Comparison of ENCODE assay signal across 1 cellular context in the genomic region with DNA sequence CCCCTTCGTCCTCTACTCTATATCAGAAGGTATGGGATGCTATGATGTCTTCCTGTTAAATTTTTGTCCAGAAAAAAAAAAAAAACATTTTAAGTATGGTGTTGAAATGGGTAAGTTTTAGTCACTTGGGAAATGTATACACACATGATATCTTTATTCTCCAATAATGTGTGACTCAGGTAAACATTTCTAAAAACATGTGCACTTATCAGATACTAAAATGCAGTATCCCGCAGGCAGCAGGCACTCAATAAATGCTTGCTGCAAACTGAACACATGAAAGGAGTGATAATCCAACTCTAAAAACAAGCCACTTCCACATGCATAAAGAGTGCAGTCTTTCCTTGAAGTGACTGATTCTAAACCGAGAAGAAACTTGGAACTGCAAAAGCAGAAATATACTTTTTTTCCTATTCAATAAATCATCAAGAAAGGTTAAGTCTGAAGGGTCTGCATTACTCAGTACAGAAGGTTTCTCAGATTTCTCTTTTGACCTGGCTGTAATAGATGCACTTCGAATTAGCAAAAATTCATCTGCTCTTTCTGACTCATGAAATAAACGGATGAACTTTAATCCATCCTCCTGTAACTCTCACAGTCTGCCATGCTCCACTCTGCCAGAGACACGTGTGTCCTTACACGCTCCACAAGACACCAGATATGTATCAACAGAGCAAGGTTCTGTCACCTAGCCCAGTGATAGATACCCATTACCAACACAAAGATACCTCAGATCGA.
TF ChIP-seq lines count a peak whose summit lies in the region.

No MANE protein-coding gene starts in this region.

TF ChIP-seq in IMR-90, 13 proteins besides CTCF, POLR2A, EP300 and RAD21:
- TF ChIP-seq RFX5 (IDR thresholded peaks at IDR 0.05; ENCODE audit: low read depth, low read length) (no peak), MXI1 (IDR thresholded peaks at IDR 0.05; ENCODE audit: borderline replicate concordance, low read depth, low read length) (peak; percentile 47; the same call in 1 of the 2 replicates), NFE2L2 (IDR thresholded peaks at IDR 0.05; ENCODE audit: low read depth, low read length) (no peak), CEBPB (IDR thresholded peaks at IDR 0.05; ENCODE audit: low read depth, low read length) (no peak), CHD1 (IDR thresholded peaks at IDR 0.05; ENCODE audit: low read depth, low read length) (no peak), FOS (IDR thresholded peaks at IDR 0.05; ENCODE audit: low read depth, low read length) (no peak), MAFK (IDR thresholded peaks at IDR 0.05; ENCODE audit: low read depth, low read length) (no peak), USF2 (IDR thresholded peaks at IDR 0.05; ENCODE audit: low read depth, low read length) (no peak), MAZ (IDR thresholded peaks at IDR 0.05; ENCODE audit: borderline replicate concordance, low read depth, low read length) (no peak), BHLHE40 (IDR thresholded peaks at IDR 0.05; ENCODE audit: low read depth, low read length) (peak; percentile 47; the same call in 1 of the 2 replicates), SMC3 (IDR thresholded peaks at IDR 0.05; ENCODE audit: low read depth, low read length) (no peak), RCOR1 (IDR thresholded peaks at IDR 0.05; ENCODE audit: insufficient replicate concordance, low read length) (no peak)
- TF ChIP-seq, protein P1, sequence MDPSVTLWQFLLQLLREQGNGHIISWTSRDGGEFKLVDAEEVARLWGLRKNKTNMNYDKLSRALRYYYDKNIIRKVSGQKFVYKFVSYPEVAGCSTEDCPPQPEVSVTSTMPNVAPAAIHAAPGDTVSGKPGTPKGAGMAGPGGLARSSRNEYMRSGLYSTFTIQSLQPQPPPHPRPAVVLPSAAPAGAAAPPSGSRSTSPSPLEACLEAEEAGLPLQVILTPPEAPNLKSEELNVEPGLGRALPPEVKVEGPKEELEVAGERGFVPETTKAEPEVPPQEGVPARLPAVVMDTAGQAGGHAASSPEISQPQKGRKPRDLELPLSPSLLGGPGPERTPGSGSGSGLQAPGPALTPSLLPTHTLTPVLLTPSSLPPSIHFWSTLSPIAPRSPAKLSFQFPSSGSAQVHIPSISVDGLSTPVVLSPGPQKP (IDR thresholded peaks at IDR 0.05; ENCODE audit: borderline replicate concordance, low read depth, low read length) = no peak
